Comparison of ENCODE assay signal across 1 cellular context in genomic region chr4:109640644-109641043, GRCh38.
TF ChIP-seq lines count a peak whose summit lies in the region.

No MANE protein-coding gene starts in this region.

TF ChIP-seq in GM12878, 131 proteins besides CTCF, POLR2A, EP300 and RAD21:
- peak; percentile 31; the same call in 1 of the 2 replicates for TF ChIP-seq PAX5 (IDR thresholded peaks at IDR 0.05; ENCODE audit: borderline replicate concordance, low read depth, low read length)
- TF ChIP-seq ZNF217 (IDR thresholded peaks at IDR 0.05): peak; percentile 65; the same call in 1 of the 2 replicates
- TF ChIP-seq NR2F1 (conservative IDR thresholded peaks at IDR 0.05): 0 out of 2 replicates have a peak, but pooled peaks have one; percentile 18
- TF ChIP-seq TAF1 (IDR thresholded peaks at IDR 0.05; ENCODE audit: borderline replicate concordance, low read depth, low read length): no peak
- peak; percentile 47 for TF ChIP-seq JUNB (IDR thresholded peaks at IDR 0.05)
